Comparison of ENCODE assay signal across 16 cellular contexts in the genomic region with DNA sequence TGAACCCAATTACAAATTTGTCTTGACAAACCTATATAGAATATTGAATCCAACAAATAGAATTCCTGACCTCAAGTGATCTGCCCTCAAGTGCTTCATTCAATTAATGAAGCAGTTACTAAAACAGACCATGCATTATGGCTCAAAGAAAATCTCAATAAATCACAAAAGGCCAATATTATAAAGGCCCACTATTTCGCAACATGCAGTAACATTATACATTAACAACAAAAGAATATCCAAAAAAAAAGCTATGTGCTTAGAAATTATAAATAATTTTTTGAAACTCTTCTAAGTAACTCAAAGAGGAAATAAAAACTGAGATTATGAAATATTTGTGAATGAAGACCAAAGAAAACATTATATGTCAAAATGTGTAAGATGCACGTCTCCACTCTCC.
DNase-seq lines count a peak whose midpoint lies in the region; ATAC-seq, FAIRE-seq and TF ChIP-seq lines count a peak whose summit lies in the region.
"Had no signal": no experiment of that assay in that cellular context is flagged by ENCODE, and none has a peak within 500 bp of the region (broad histone marks: within the 10 kb centered on the region; RNA-seq: fewer than 3 reads in every experiment).

No MANE protein-coding gene starts in this region.

- H4K20me1 ChIP-seq in astrocyte (ENCODE audit: insufficient read depth, low read length) = no peaks in the 10 kb centered on the region
- H4K20me1 ChIP-seq: BLaER1 treated with 17β-estradiol and CSF1 and Interleukin-3, amounts not matched to agents 10 nM and 100 nM had no signal

- 89% methylated on average over 2 of the region's 2 CpGs for WGBS in A549 (ENCODE audit: missing lambda C conversion rate)

- H3K9ac ChIP-seq in HUES6 (ENCODE audit: low read length) (no peak overlapping the region), astrocyte (ENCODE audit: low read length) (no peak overlapping the region), kidney (ENCODE audit: low read length in 2 of 2) (no peak overlapping the region)
- H3K9ac ChIP-seq: BLaER1 treated with 17β-estradiol and CSF1 and Interleukin-3, amounts not matched to agents 10 nM and 100 nM had no signal

- TF ChIP-seq CTCF in A549 (IDR thresholded peaks at IDR 0.05) (no peak), astrocyte (IDR thresholded peaks at IDR 0.05; ENCODE audit: insufficient read depth, low read depth, low read length) (no peak), kidney (IDR thresholded peaks at IDR 0.05; ENCODE audit: borderline replicate concordance, extremely low read depth, insufficient read depth) (no peak)

- no peaks in the 10 kb centered on the region for H3K9me3 Mint-ChIP-seq in astrocyte (ENCODE audit: unreplicated experiment)

- H3K4me3 Mint-ChIP-seq in astrocyte (ENCODE audit: unreplicated experiment) = no peak overlapping the region
- H3K4me3 Mint-ChIP-seq: CD4-positive, CD25-positive, alpha-beta regulatory T cell had no signal

- H3K36me3 ChIP-seq in HUES6 (ENCODE audit: control insufficient read depth, insufficient read depth, low read length) (no peaks in the 10 kb centered on the region), astrocyte (ENCODE audit: insufficient read depth, low read length) (no peaks in the 10 kb centered on the region), kidney (ENCODE audit: control insufficient read depth in 1 of 2, insufficient read depth in 2 of 2, low read length in 2 of 2) (no peaks in the 10 kb centered on the region)
- H3K36me3 ChIP-seq: BLaER1 treated with 17β-estradiol and CSF1 and Interleukin-3, amounts not matched to agents 10 nM and 100 nM had no signal

- POLR2A ChIA-PET in A549 (lab: Yijun Ruan, JAX) = no interaction called here

- H2AFZ ChIP-seq in astrocyte (ENCODE audit: low read depth, low read length) = no peak overlapping the region

- no peak overlapping the region for H3K27ac Mint-ChIP-seq in astrocyte (ENCODE audit: unreplicated experiment)
- H3K27ac Mint-ChIP-seq: CD4-positive, CD25-positive, alpha-beta regulatory T cell had no signal

- TF ChIP-seq POLR2A in A549 (IDR thresholded peaks at IDR 0.05; ENCODE audit: low read length) = no peak

- TF ChIP-seq RAD21 in A549 (conservative IDR thresholded peaks at IDR 0.05 in 1 of 2, IDR thresholded peaks at IDR 0.05 in 1 of 2) = no peak

- H3K27ac ChIP-seq in A549 (peak overlapping the region in 1 of 2 experiments; percentile 65; a peak in 3 of 6 replicates), HUES6 (ENCODE audit: low read depth, low read length) (peak overlapping the region; percentile 36; the same call in 1 of the 2 replicates), astrocyte (ENCODE audit: low read depth, low read length) (no peak overlapping the region), kidney (ENCODE audit: low read depth in 2 of 2, low read length in 2 of 2) (no peak overlapping the region)
- H3K27ac ChIP-seq: BLaER1 treated with 17β-estradiol and CSF1 and Interleukin-3, amounts not matched to agents 10 nM and 100 nM; HL-60 had no signal

- no peak overlapping the region for H3K4me2 ChIP-seq in A549
- H3K4me2 ChIP-seq in astrocyte (ENCODE audit: low read length) = no peak overlapping the region
- H3K4me2 ChIP-seq: BLaER1 treated with 17β-estradiol and CSF1 and Interleukin-3, amounts not matched to agents 10 nM and 100 nM had no signal

- ATAC-seq in A549 (no peak), GM18867 (IDR thresholded peaks at IDR 0.05; ENCODE audit: unreplicated experiment) (no peak)
- ATAC-seq: K562 had no signal

- FAIRE-seq in A549 (lab: Jason Lieb, UNC) (peak; percentile 46), astrocyte (lab: Jason Lieb, UNC) (peak; percentile 68), kidney (lab: Jason Lieb, UNC) (peak; percentile 17)
- FAIRE-seq: H54, K562 had no signal

- CTCF ChIA-PET in A549 (lab: Yijun Ruan, JAX) = interaction anchor here (2.6 kb wide), 1 partner anchor 9 kb away, joined by 11 read pairs; no protein-coding TSS in a partner anchor

- H3K4me1 Mint-ChIP-seq in astrocyte (ENCODE audit: low read depth, unreplicated experiment) = no peaks in the 10 kb centered on the region
- H3K4me1 Mint-ChIP-seq: CD4-positive, CD25-positive, alpha-beta regulatory T cell had no signal

- no peak for TF ChIP-seq EP300 in A549 (IDR thresholded peaks at IDR 0.05)

- no peak overlapping the region for H3K4me3 ChIP-seq in A549
- H3K4me3 ChIP-seq in HUES6 (ENCODE audit: low read depth, low read length) = no peak overlapping the region
- H3K4me3 ChIP-seq in astrocyte (ENCODE audit: insufficient read depth, low read depth, low read length) = no peak overlapping the region
- no peak overlapping the region for H3K4me3 ChIP-seq in kidney (ENCODE audit: low read length in 2 of 2)
- H3K4me3 ChIP-seq: BLaER1 treated with 17β-estradiol and CSF1 and Interleukin-3, amounts not matched to agents 10 nM and 100 nM; K562 had no signal

- no peaks in the 10 kb centered on the region for H3K27me3 Mint-ChIP-seq in astrocyte (ENCODE audit: low read depth, unreplicated experiment)
- H3K27me3 Mint-ChIP-seq: CD4-positive, CD25-positive, alpha-beta regulatory T cell had no signal

- intact Hi-C loops in kidney (cut with DNase I) = no loop called here

- no peaks in the 10 kb centered on the region for H3K79me2 ChIP-seq in astrocyte (ENCODE audit: insufficient read depth, low read length)

- H3K27me3 ChIP-seq in HUES6 (ENCODE audit: control insufficient read depth, insufficient read depth, low read length) = no peaks in the 10 kb centered on the region
- H3K27me3 ChIP-seq in astrocyte (ENCODE audit: insufficient read depth, low read length) = no peaks in the 10 kb centered on the region
- H3K27me3 ChIP-seq: BLaER1 treated with 17β-estradiol and CSF1 and Interleukin-3, amounts not matched to agents 10 nM and 100 nM had no signal

- H3K36me3 Mint-ChIP-seq in astrocyte (ENCODE audit: low read depth, unreplicated experiment) = no peaks in the 10 kb centered on the region
- H3K36me3 Mint-ChIP-seq: CD4-positive, CD25-positive, alpha-beta regulatory T cell had no signal

- H3K4me1 ChIP-seq in A549 = peaks cover 14% of the 10 kb centered on the region; the same call in 2 of the 3 replicates
- peaks cover 7% of the 10 kb centered on the region for H3K4me1 ChIP-seq in HUES6 (ENCODE audit: control insufficient read depth, insufficient read depth, low read length)
- no peaks in the 10 kb centered on the region for H3K4me1 ChIP-seq in astrocyte (ENCODE audit: insufficient read depth, low read length)
- H3K4me1 ChIP-seq in kidney (ENCODE audit: control insufficient read depth in 1 of 2, insufficient read depth in 1 of 2, low read depth in 1 of 2, low read length in 2 of 2) = no peaks in the 10 kb centered on the region
- H3K4me1 ChIP-seq: BLaER1 treated with 17β-estradiol and CSF1 and Interleukin-3, amounts not matched to agents 10 nM and 100 nM had no signal

- DNase-seq in A549 (ENCODE audit: low read depth in 1 of 2, low spot score in 1 of 2) (no peak), astrocyte (ENCODE audit: low read depth) (no peak), kidney (no peak), GM19238 (ENCODE audit: insufficient read length, low spot score) (no peak)
- DNase-seq in stimulated activated CD4-positive, alpha-beta T cell treated with anti-CD3 and anti-CD28 coated beads, Interleukin-2, amount 100 ng/mL, for 48 hours = no peak
- DNase-seq: 8988T; ACHN; CD4-positive, CD25-positive, alpha-beta regulatory T cell; DMS53; GF-D8 had no signal

- peaks cover 4% of the 10 kb centered on the region; the same call in 1 of the 3 replicates for H3K9me3 ChIP-seq in A549
- peaks cover 3% of the 10 kb centered on the region; the same call in 1 of the 2 replicates for H3K9me3 ChIP-seq in HUES6 (ENCODE audit: control insufficient read depth, insufficient read depth, low read depth, low read length)
- H3K9me3 ChIP-seq in astrocyte (ENCODE audit: insufficient read depth, low read depth, low read length) = no peaks in the 10 kb centered on the region
- H3K9me3 ChIP-seq in kidney (ENCODE audit: control insufficient read depth in 1 of 2, low read length in 2 of 2) = no peaks in the 10 kb centered on the region
- H3K9me3 ChIP-seq: BLaER1 treated with 17β-estradiol and CSF1 and Interleukin-3, amounts not matched to agents 10 nM and 100 nM had no signal

TF ChIP-seq in A549, 52 proteins besides CTCF, POLR2A, EP300 and RAD21:
- TF ChIP-seq CEBPB (IDR thresholded peaks at IDR 0.05) = peak; percentile 61 to 76; a peak in 3 of 4 replicates
- no peak for TF ChIP-seq RNF2 (IDR thresholded peaks at IDR 0.05; ENCODE audit: borderline replicate concordance, low read depth)
TF ChIP-seq in A549: peak in this region for 1.
